Comparison of ENCODE assay signal across 8 cellular contexts in genomic region chr14:24232121-24232644, GRCh38. TPM values are rescaled to one million over a fixed set of nuclear protein-coding genes. Genes with fewer than 3 reads are reported as not detected.
DNase-seq lines count a peak whose midpoint lies in the region; ATAC-seq lines count a peak whose summit lies in the region.

Gene NEDD8, minus strand, starts transcription at chr14:24232367. Its CDS starts 100 bp downstream, at chr14:24232267.

- DNase-seq in AG20443 (ENCODE audit: low spot score) (peak; percentile 94), GM19238 (ENCODE audit: insufficient read length, low spot score) (peak; percentile 76), NCI-H510A treated with DMSO at 0.1 percent for 48 hours (lab: John Stamatoyannopoulos, UW) (peak; percentile 94), cerebellum (ENCODE audit: low spot score) (peak; percentile 94), kidney glomerular epithelial cell (lab: John Stamatoyannopoulos, UW) (peak; percentile 92)
- peak; percentile 85 to 86 for DNase-seq in activated CD4-positive, alpha-beta T cell treated with anti-CD3 and anti-CD28 coated beads for 24 hours (ENCODE audit: low read depth in 2 of 2)
- DNase-seq in stimulated activated CD4-positive, alpha-beta T cell treated with anti-CD3 and anti-CD28 coated beads, Interleukin-15, amount 100 ng/mL, for 48 hours (ENCODE audit: low read depth in 2 of 2) = peak; percentile 88 to 93

- ATAC-seq in HG03439 (IDR thresholded peaks at IDR 0.05; ENCODE audit: unreplicated experiment) = peak; percentile 67

RNA-seq across cellular contexts. Expression of gene NEDD8, which starts in this region (rescaled TPM):
- total RNA-seq in cerebellum = 56.8 TPM

Comparison
In these comparisons a context has a peak if more than half of its experiments do, and no peak if none do; other contexts are left out.
1. Peak in every context shown above with its lines: DNase-seq and ATAC-seq.